Comparison of ENCODE assay signal across 34 cellular contexts in genomic region chr2:42645551-42645950, GRCh38.
"Had no signal": no experiment of that assay in that cellular context is flagged by ENCODE, and none has a peak within 500 bp of the region (broad histone marks: within the 10 kb centered on the region; RNA-seq: fewer than 3 reads in every experiment).

No MANE protein-coding gene starts in this region.

- DNase-seq: activated B cell treated with CpG ODN at 0.5 μM for 24 hours; activated CD4-positive, alpha-beta memory T cell treated with anti-CD3 and anti-CD28 coated beads for 36 hours; activated CD4-positive, alpha-beta T cell treated with anti-CD3 and anti-CD28 coated beads for 4 hours; activated CD4-positive, alpha-beta T cell treated with anti-CD3 and anti-CD28 coated beads, Interleukin-2, amount 50 U/mL, for 1 hour; activated CD4-positive, CD25-positive, alpha-beta regulatory T cell treated with anti-CD3 and anti-CD28 coated beads, Interleukin-2, amount 50 U/mL, for 72 hours; activated CD8-positive, alpha-beta memory T cell treated with anti-CD3 and anti-CD28 coated beads, Interleukin-2, amount 50 U/mL, for 4 hours; activated gamma-delta T cell treated with Interleukin-2 at 50 U/mL for 16 hours; activated naive CD4-positive, alpha-beta T cell treated with anti-CD3 and anti-CD28 coated beads, Interleukin-2, amount 10 ng/mL, durations not matched to agents 7 days and 5 days; activated naive CD8-positive, alpha-beta T cell treated with anti-CD3 and anti-CD28 coated beads for 36 hours; activated T-cell treated with anti-CD3 and anti-CD28 coated beads for 4 hours; activated T-cell treated with anti-CD3 and anti-CD28 coated beads, Interleukin-2, amount 50 U/mL, for 4 hours; amygdala; Kasumi-1; MM.1S; MV-4-11; NCI-H1092; NCI-H1436 treated with DMSO at 0.1 percent for 48 hours; NCI-H1694 treated with DMSO at 0.1 percent for 48 hours; NCI-H2029; NCI-H345; NCI-H524 treated with DMSO at 0.1 percent for 48 hours; PC-3; SW 1271; T-helper 1 cell; T-helper 2 cell; T-helper 9 cell had no signal

- H3K4me3 ChIP-seq: ascending aorta, cardiac muscle cell had no signal

- H3K4me1 Mint-ChIP-seq: activated B cell treated with CpG ODN at 0.5 μM for 24 hours had no signal

- ATAC-seq: activated T-cell treated with anti-CD3 and anti-CD28 coated beads, Interleukin-2, amount 50 U/mL, for 4 hours; PC-3; Right ventricle myocardium inferior had no signal

- H3K27me3 ChIP-seq: ascending aorta, cardiac muscle cell had no signal

- H3K4me1 ChIP-seq: ascending aorta had no signal

- H3K27me3 Mint-ChIP-seq: activated B cell treated with CpG ODN at 0.5 μM for 24 hours; activated CD4-positive, alpha-beta memory T cell treated with anti-CD3 and anti-CD28 coated beads for 36 hours; activated naive CD4-positive, alpha-beta T cell treated with anti-CD3 and anti-CD28 coated beads, Interleukin-2, amount 10 ng/mL, durations not matched to agents 7 days and 5 days; activated naive CD8-positive, alpha-beta T cell treated with anti-CD3 and anti-CD28 coated beads for 36 hours; central memory CD8-positive, alpha-beta T cell had no signal

- H3K4me3 Mint-ChIP-seq: activated B cell treated with CpG ODN at 0.5 μM for 24 hours; activated CD4-positive, alpha-beta memory T cell treated with anti-CD3 and anti-CD28 coated beads for 36 hours; activated naive CD4-positive, alpha-beta T cell treated with anti-CD3 and anti-CD28 coated beads, Interleukin-2, amount 10 ng/mL, durations not matched to agents 7 days and 5 days; activated naive CD8-positive, alpha-beta T cell treated with anti-CD3 and anti-CD28 coated beads for 36 hours; activated T-cell treated with anti-CD3 and anti-CD28 coated beads, Interleukin-2, amount 50 U/mL, for 4 hours; activated T-helper 1 cell treated with anti-CD3 and anti-CD28 coated beads, Interleukin-12 subunit alpha, Interleukin-12 subunit beta, Interleukin-2, Interleukin-4 antibody, amounts not matched to agents 30 ng/mL and 10 ng/mL and 1 ng/mL, durations not matched to agents 14 hours and 24 hours and 36 hours; central memory CD8-positive, alpha-beta T cell had no signal

- H3K27ac Mint-ChIP-seq: activated B cell treated with CpG ODN at 0.5 μM for 24 hours; activated CD4-positive, alpha-beta memory T cell treated with anti-CD3 and anti-CD28 coated beads for 36 hours; activated naive CD4-positive, alpha-beta T cell treated with anti-CD3 and anti-CD28 coated beads, Interleukin-2, amount 10 ng/mL, durations not matched to agents 7 days and 5 days; activated naive CD8-positive, alpha-beta T cell treated with anti-CD3 and anti-CD28 coated beads for 36 hours; activated T-helper 1 cell treated with anti-CD3 and anti-CD28 coated beads, Interleukin-12 subunit alpha, Interleukin-12 subunit beta, Interleukin-2, Interleukin-4 antibody, amounts not matched to agents 30 ng/mL and 10 ng/mL and 1 ng/mL, durations not matched to agents 14 hours and 24 hours and 36 hours had no signal

- H3K9me3 ChIP-seq: ascending aorta had no signal

- FAIRE-seq: RCC 7860 had no signal

- H3K27ac ChIP-seq: ascending aorta, cardiac muscle cell, RWPE1, VCaP had no signal

- H3K9me3 Mint-ChIP-seq: activated B cell treated with CpG ODN at 0.5 μM for 24 hours; activated CD4-positive, alpha-beta memory T cell treated with anti-CD3 and anti-CD28 coated beads for 36 hours; activated naive CD4-positive, alpha-beta T cell treated with anti-CD3 and anti-CD28 coated beads, Interleukin-2, amount 10 ng/mL, durations not matched to agents 7 days and 5 days; activated naive CD8-positive, alpha-beta T cell treated with anti-CD3 and anti-CD28 coated beads for 36 hours; activated T-cell treated with anti-CD3 and anti-CD28 coated beads, Interleukin-2, amount 50 U/mL, for 4 hours; activated T-helper 1 cell treated with anti-CD3 and anti-CD28 coated beads, Interleukin-12 subunit alpha, Interleukin-12 subunit beta, Interleukin-2, Interleukin-4 antibody, amounts not matched to agents 30 ng/mL and 10 ng/mL and 1 ng/mL, durations not matched to agents 14 hours and 24 hours and 36 hours; central memory CD8-positive, alpha-beta T cell had no signal
